In genomic region chr10:20618148-20618547, GRCh38 we compare ENCODE assay signal across 35 cellular contexts.
"Had no signal": no experiment of that assay in that cellular context is flagged by ENCODE, and none has a peak within 500 bp of the region (broad histone marks: within the 10 kb centered on the region; RNA-seq: fewer than 3 reads in every experiment).

No MANE protein-coding gene starts in this region.

- H3K36me3 ChIP-seq: adrenal gland had no signal

- H3K27me3 Mint-ChIP-seq: activated CD4-positive, alpha-beta memory T cell treated with anti-CD3 and anti-CD28 coated beads for 36 hours; activated CD4-positive, alpha-beta T cell treated with anti-CD3 and anti-CD28 coated beads for 36 hours; activated CD4-positive, alpha-beta T cell treated with anti-CD3 and anti-CD28 coated beads, Interleukin-2, amount 10 ng/mL, durations not matched to agents 24 days and 14 days; activated CD8-positive, alpha-beta memory T cell treated with anti-CD3 and anti-CD28 coated beads, Interleukin-2, amount 10 ng/mL, durations not matched to agents 7 days and 5 days; activated naive CD4-positive, alpha-beta T cell treated with anti-CD3 and anti-CD28 coated beads, Interleukin-2, amount 50 U/mL, for 24 hours; activated naive CD8-positive, alpha-beta T cell treated with anti-CD3 and anti-CD28 coated beads for 36 hours; activated naive CD8-positive, alpha-beta T cell treated with anti-CD3 and anti-CD28 coated beads, Interleukin-2, amount 50 U/mL, for 24 hours; dendritic cell treated with granulocyte-macrophage colony-stimulating factor and Interleukin-4, amounts not matched to agents 40 ng/mL and 50 ng/mL, for 4 days; T-helper 17 cell had no signal

- H3K27ac ChIP-seq: adrenal gland, body of pancreas, coronary artery, dorsolateral prefrontal cortex had no signal

- H3K9me3 Mint-ChIP-seq: activated CD4-positive, alpha-beta memory T cell treated with anti-CD3 and anti-CD28 coated beads for 36 hours; activated CD4-positive, alpha-beta T cell treated with anti-CD3 and anti-CD28 coated beads, Interleukin-2, amount 10 ng/mL, durations not matched to agents 24 days and 14 days; activated naive CD4-positive, alpha-beta T cell treated with anti-CD3 and anti-CD28 coated beads for 36 hours; activated naive CD4-positive, alpha-beta T cell treated with anti-CD3 and anti-CD28 coated beads, Interleukin-2, amount 50 U/mL, for 24 hours; activated naive CD8-positive, alpha-beta T cell treated with anti-CD3 and anti-CD28 coated beads for 36 hours; endodermal cell had no signal

- H3K4me3 ChIP-seq: adrenal gland, body of pancreas, coronary artery, dorsolateral prefrontal cortex had no signal

- ATAC-seq: activated CD4-positive, alpha-beta T cell treated with anti-CD3 and anti-CD28 coated beads for 36 hours; activated CD8-positive, alpha-beta memory T cell treated with anti-CD3 and anti-CD28 coated beads, Interleukin-2, amount 10 ng/mL, durations not matched to agents 7 days and 5 days; activated CD8-positive, alpha-beta T cell treated with anti-CD3 and anti-CD28 coated beads, Interleukin-2, amount 10 ng/mL, durations not matched to agents 7 days and 5 days; activated naive CD8-positive, alpha-beta T cell treated with anti-CD3 and anti-CD28 coated beads, Interleukin-2, amount 50 U/mL, for 24 hours; body of pancreas; esophagus mucosa; T-helper 17 cell had no signal

- H3K4me3 Mint-ChIP-seq: activated CD4-positive, alpha-beta memory T cell treated with anti-CD3 and anti-CD28 coated beads for 36 hours; activated CD4-positive, alpha-beta T cell treated with anti-CD3 and anti-CD28 coated beads for 36 hours; activated CD8-positive, alpha-beta memory T cell treated with anti-CD3 and anti-CD28 coated beads, Interleukin-2, amount 10 ng/mL, durations not matched to agents 7 days and 5 days; activated CD8-positive, alpha-beta T cell treated with anti-CD3 and anti-CD28 coated beads, Interleukin-2, amount 10 ng/mL, durations not matched to agents 7 days and 5 days; activated naive CD4-positive, alpha-beta T cell treated with anti-CD3 and anti-CD28 coated beads for 36 hours; activated naive CD4-positive, alpha-beta T cell treated with anti-CD3 and anti-CD28 coated beads, Interleukin-2, amount 50 U/mL, for 24 hours; activated naive CD8-positive, alpha-beta T cell treated with anti-CD3 and anti-CD28 coated beads for 36 hours; activated naive CD8-positive, alpha-beta T cell treated with anti-CD3 and anti-CD28 coated beads, Interleukin-2, amount 50 U/mL, for 24 hours; activated T-helper 1 cell treated with anti-CD3 and anti-CD28 coated beads, Interleukin-12 subunit alpha, Interleukin-12 subunit beta, Interleukin-2, Interleukin-4 antibody, amounts not matched to agents 30 ng/mL and 10 ng/mL and 1 ng/mL, durations not matched to agents 14 hours and 24 hours and 36 hours; dendritic cell treated with granulocyte-macrophage colony-stimulating factor and Interleukin-4, amounts not matched to agents 40 ng/mL and 50 ng/mL, for 4 days; endodermal cell; T-helper 17 cell; T-helper 2 cell treated with Interferon-gamma antibody and Interleukin-4, amounts not matched to agents 5 μg/mL and 100 μg/mL, for 36 hours had no signal

- H3K27ac Mint-ChIP-seq: activated CD4-positive, alpha-beta memory T cell treated with anti-CD3 and anti-CD28 coated beads for 36 hours; activated CD4-positive, alpha-beta T cell treated with anti-CD3 and anti-CD28 coated beads for 36 hours; activated CD4-positive, alpha-beta T cell treated with anti-CD3 and anti-CD28 coated beads, Interleukin-2, amount 10 ng/mL, durations not matched to agents 24 days and 14 days; activated CD8-positive, alpha-beta memory T cell treated with anti-CD3 and anti-CD28 coated beads, Interleukin-2, amount 10 ng/mL, durations not matched to agents 7 days and 5 days; activated CD8-positive, alpha-beta T cell treated with anti-CD3 and anti-CD28 coated beads, Interleukin-2, amount 10 ng/mL, durations not matched to agents 7 days and 5 days; activated naive CD4-positive, alpha-beta T cell treated with anti-CD3 and anti-CD28 coated beads for 36 hours; activated naive CD4-positive, alpha-beta T cell treated with anti-CD3 and anti-CD28 coated beads, Interleukin-2, amount 50 U/mL, for 24 hours; activated naive CD8-positive, alpha-beta T cell treated with anti-CD3 and anti-CD28 coated beads for 36 hours; activated naive CD8-positive, alpha-beta T cell treated with anti-CD3 and anti-CD28 coated beads, Interleukin-2, amount 50 U/mL, for 24 hours; activated T-helper 1 cell treated with anti-CD3 and anti-CD28 coated beads, Interleukin-12 subunit alpha, Interleukin-12 subunit beta, Interleukin-2, Interleukin-4 antibody, amounts not matched to agents 30 ng/mL and 10 ng/mL and 1 ng/mL, durations not matched to agents 14 hours and 24 hours and 36 hours; activated T-helper 2 cell treated with anti-CD3 and anti-CD28 coated beads, Interferon-gamma antibody, Interleukin-2, Interleukin-4, amounts not matched to agents 10 μg/mL and 5 μg/mL and 100 μg/mL, durations not matched to agents 14 hours and 24 hours and 36 hours; dendritic cell treated with granulocyte-macrophage colony-stimulating factor and Interleukin-4, amounts not matched to agents 40 ng/mL and 50 ng/mL, for 4 days; endodermal cell; T-helper 17 cell; T-helper 2 cell treated with Interferon-gamma antibody and Interleukin-4, amounts not matched to agents 5 μg/mL and 100 μg/mL, for 36 hours had no signal

- DNase-seq: activated CD4-positive, alpha-beta memory T cell treated with anti-CD3 and anti-CD28 coated beads for 36 hours; activated CD4-positive, alpha-beta T cell treated with anti-CD3 and anti-CD28 coated beads for 36 hours; activated CD4-positive, alpha-beta T cell treated with anti-CD3 and anti-CD28 coated beads, Interleukin-2, amount 10 ng/mL, durations not matched to agents 24 days and 14 days; activated CD4-positive, CD25-positive, alpha-beta regulatory T cell; activated CD4-positive, CD25-positive, alpha-beta regulatory T cell treated with anti-CD3 and anti-CD28 coated beads, Interleukin-2, amount 50 U/mL, for 72 hours; activated CD8-positive, alpha-beta memory T cell treated with anti-CD3 and anti-CD28 coated beads, Interleukin-2, amount 10 ng/mL, durations not matched to agents 7 days and 5 days; activated CD8-positive, alpha-beta memory T cell treated with anti-CD3 and anti-CD28 coated beads, Interleukin-2, amount 50 U/mL, for 4 hours; activated CD8-positive, alpha-beta T cell treated with anti-CD3 and anti-CD28 coated beads, Interleukin-2, amount 10 ng/mL, durations not matched to agents 7 days and 5 days; activated effector memory CD4-positive, alpha-beta T cell treated with anti-CD3 and anti-CD28 coated beads, Interleukin-2, amount 50 U/mL, for 16 hours; activated naive CD4-positive, alpha-beta T cell treated with anti-CD3 and anti-CD28 coated beads for 36 hours; activated naive CD8-positive, alpha-beta T cell treated with anti-CD3 and anti-CD28 coated beads for 36 hours; activated naive CD8-positive, alpha-beta T cell treated with anti-CD3 and anti-CD28 coated beads, Interleukin-2, amount 50 U/mL, for 24 hours; activated T-cell treated with anti-CD3 and anti-CD28 coated beads, Interleukin-2, amount 50 U/mL, for 1 hour; activated T-cell treated with anti-CD3 and anti-CD28 coated beads, Interleukin-2, amount 50 U/mL, for 48 hours; adrenal gland; amygdala; aorta; body of pancreas; caudate nucleus; dorsolateral prefrontal cortex; effector memory CD4-positive, alpha-beta T cell; endodermal cell; foreskin fibroblast; head of caudate nucleus; T-helper 1 cell; T-helper 17 cell; T1000 had no signal

- H3K4me1 ChIP-seq: adrenal gland had no signal

- H3K9me3 ChIP-seq: adrenal gland, body of pancreas had no signal

- H3K36me3 Mint-ChIP-seq: activated CD4-positive, alpha-beta memory T cell treated with anti-CD3 and anti-CD28 coated beads for 36 hours; activated CD8-positive, alpha-beta memory T cell treated with anti-CD3 and anti-CD28 coated beads, Interleukin-2, amount 10 ng/mL, durations not matched to agents 7 days and 5 days; activated naive CD4-positive, alpha-beta T cell treated with anti-CD3 and anti-CD28 coated beads, Interleukin-2, amount 50 U/mL, for 24 hours; activated naive CD8-positive, alpha-beta T cell treated with anti-CD3 and anti-CD28 coated beads for 36 hours had no signal

- H3K4me1 Mint-ChIP-seq: T-helper 17 cell had no signal

- FAIRE-seq: frontal cortex had no signal

- H3K27me3 ChIP-seq: adrenal gland, body of pancreas, dorsolateral prefrontal cortex had no signal
